In genomic region chr16:69838417-69838990, GRCh38 we compare ENCODE assay signal across 1 cellular context.
TF ChIP-seq lines count a peak whose summit lies in the region.

No MANE protein-coding gene starts in this region.

TF ChIP-seq in HepG2, 621 proteins besides CTCF, POLR2A, EP300 and RAD21 (continued from another document):
- TF ChIP-seq, protein P1, sequence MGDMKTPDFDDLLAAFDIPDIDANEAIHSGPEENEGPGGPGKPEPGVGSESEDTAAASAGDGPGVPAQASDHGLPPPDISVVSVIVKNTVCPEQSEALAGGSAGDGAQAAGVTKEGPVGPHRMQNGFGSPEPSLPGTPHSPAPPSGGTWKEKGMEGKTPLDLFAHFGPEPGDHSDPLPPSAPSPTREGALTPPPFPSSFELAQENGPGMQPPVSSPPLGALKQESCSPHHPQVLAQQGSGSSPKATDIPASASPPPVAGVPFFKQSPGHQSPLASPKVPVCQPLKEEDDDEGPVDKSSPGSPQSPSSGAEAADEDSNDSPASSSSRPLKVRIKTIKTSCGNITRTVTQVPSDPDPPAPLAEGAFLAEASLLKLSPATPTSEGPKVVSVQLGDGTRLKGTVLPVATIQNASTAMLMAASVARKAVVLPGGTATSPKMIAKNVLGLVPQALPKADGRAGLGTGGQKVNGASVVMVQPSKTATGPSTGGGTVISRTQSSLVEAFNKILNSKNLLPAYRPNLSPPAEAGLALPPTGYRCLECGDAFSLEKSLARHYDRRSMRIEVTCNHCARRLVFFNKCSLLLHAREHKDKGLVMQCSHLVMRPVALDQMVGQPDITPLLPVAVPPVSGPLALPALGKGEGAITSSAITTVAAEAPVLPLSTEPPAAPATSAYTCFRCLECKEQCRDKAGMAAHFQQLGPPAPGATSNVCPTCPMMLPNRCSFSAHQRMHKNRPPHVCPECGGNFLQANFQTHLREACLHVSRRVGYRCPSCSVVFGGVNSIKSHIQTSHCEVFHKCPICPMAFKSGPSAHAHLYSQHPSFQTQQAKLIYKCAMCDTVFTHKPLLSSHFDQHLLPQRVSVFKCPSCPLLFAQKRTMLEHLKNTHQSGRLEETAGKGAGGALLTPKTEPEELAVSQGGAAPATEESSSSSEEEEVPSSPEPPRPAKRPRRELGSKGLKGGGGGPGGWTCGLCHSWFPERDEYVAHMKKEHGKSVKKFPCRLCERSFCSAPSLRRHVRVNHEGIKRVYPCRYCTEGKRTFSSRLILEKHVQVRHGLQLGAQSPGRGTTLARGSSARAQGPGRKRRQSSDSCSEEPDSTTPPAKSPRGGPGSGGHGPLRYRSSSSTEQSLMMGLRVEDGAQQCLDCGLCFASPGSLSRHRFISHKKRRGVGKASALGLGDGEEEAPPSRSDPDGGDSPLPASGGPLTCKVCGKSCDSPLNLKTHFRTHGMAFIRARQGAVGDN (CRISPR knock-in tag; IDR thresholded peaks at IDR 0.05) = peak; percentile 26; the same call in 1 of the 2 replicates
